Comparison of ENCODE assay signal across 21 cellular contexts in the genomic region with DNA sequence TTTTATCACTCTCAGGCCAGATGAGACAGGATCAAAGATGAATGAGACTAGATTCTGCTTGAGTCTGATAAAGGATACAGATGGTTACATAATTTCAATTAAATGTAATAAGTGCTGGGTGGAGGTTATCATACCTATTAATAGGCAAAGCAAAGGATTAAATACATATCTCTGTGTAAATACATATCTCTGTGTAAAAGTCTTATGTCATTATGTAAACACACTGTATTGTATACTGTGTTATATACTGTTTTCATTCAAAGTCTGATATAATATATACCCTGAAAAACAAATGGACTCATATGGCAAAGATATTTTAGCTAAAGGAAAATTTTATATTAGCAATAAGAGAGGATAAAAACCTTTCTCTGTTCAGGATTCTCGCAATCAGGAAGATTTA.
"Had no signal": no experiment of that assay in that cellular context is flagged by ENCODE, and none has a peak within 500 bp of the region (broad histone marks: within the 10 kb centered on the region; RNA-seq: fewer than 3 reads in every experiment).

No MANE protein-coding gene starts in this region.

- H3K27me3 ChIP-seq: Peyer's patch, SJCRH30 had no signal

- H3K36me3 ChIP-seq: Peyer's patch, SJCRH30 had no signal

- H3K9me3 ChIP-seq: Peyer's patch, SJCRH30 had no signal

- ATAC-seq: Right ventricle myocardium inferior, SK-N-SH treated with all-trans-retinoic acid at 6 μM for 48 hours had no signal

- H3K4me3 ChIP-seq: PC-9, Peyer's patch, SJCRH30 had no signal

- DNase-seq: IMR-90, Karpas-422, KG1, MM.1S, NCI-H1092 treated with DMSO at 0.1 percent for 48 hours, NCI-H1436, NCI-H187, NCI-H2029, NCI-H2081 treated with DMSO at 0.1 percent for 48 hours, NCI-H2171, NCI-H226, NCI-H446, NCI-H510A, NCI-H774, PC-9, Peyer's patch, SHP77 treated with DMSO at 0.1 percent for 48 hours, SJCRH30, T-helper 1 cell had no signal
